Comparison of ENCODE assay signal across 1 cellular context in the genomic region with DNA sequence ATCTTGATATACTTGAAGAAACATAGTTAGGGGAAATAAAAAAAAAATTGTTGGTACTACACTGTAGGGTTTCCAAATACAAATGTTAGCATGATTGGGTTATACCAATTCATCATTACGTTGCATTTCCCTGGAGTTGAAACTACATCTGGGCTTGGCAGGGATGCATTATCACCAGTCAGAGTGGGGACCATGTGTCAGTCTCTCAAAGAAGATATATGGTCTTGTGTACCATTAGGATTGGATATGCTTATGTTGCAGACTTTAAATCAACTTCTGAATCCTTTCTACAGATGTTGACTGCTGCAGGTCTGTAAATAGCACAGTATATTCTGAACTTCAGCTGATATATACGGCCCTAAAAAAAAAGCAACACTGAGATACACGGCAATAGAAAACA.
TF ChIP-seq lines count a peak whose summit lies in the region.

No MANE protein-coding gene starts in this region.

TF ChIP-seq in K562, 482 proteins besides CTCF, POLR2A, EP300 and RAD21 (continued from another document):
- TF ChIP-seq, protein P1, sequence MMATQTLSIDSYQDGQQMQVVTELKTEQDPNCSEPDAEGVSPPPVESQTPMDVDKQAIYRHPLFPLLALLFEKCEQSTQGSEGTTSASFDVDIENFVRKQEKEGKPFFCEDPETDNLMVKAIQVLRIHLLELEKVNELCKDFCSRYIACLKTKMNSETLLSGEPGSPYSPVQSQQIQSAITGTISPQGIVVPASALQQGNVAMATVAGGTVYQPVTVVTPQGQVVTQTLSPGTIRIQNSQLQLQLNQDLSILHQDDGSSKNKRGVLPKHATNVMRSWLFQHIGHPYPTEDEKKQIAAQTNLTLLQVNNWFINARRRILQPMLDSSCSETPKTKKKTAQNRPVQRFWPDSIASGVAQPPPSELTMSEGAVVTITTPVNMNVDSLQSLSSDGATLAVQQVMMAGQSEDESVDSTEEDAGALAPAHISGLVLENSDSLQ (IDR thresholded peaks at IDR 0.05): peak; percentile 69
- TF ChIP-seq PBX2 (CRISPR knock-in tag; IDR thresholded peaks at IDR 0.05; ENCODE audit: low read depth) (no peak), PBX2 (tag; conservative IDR thresholded peaks at IDR 0.05; ENCODE audit: low read depth) (peak; percentile 68; the same call in 1 of the 2 replicates)
